8 cellular contexts compared by ENCODE assay signal in genomic region chr7:75737856-75738603, GRCh38. TPM values are rescaled to one million over a fixed set of nuclear protein-coding genes. Genes with fewer than 3 reads are reported as not detected.
DNase-seq lines count a peak whose midpoint lies in the region; ATAC-seq and TF ChIP-seq lines count a peak whose summit lies in the region.

No MANE protein-coding gene starts in this region.

- H3K27ac ChIP-seq in AG04450 (ENCODE audit: low read depth, low read length) = no peak overlapping the region
- no peak overlapping the region for H3K27ac ChIP-seq in GM23338 (ENCODE audit: low read depth)
- H3K27ac ChIP-seq in subcutaneous abdominal adipose tissue (ENCODE audit: low read depth, low read length) = peak overlapping the region; percentile 41

- no peak for TF ChIP-seq CTCF in AG04450 (IDR thresholded peaks at IDR 0.05; ENCODE audit: low read depth, low read length)
- TF ChIP-seq CTCF in GM23338 (conservative IDR thresholded peaks at IDR 0.05; ENCODE audit: low read depth in 2 of 2) = no peak
- no peak for TF ChIP-seq CTCF in GM10248 (IDR thresholded peaks at IDR 0.05; ENCODE audit: control extremely low read depth, extremely low read depth, low read depth, missing control alignments)

- H3K36me3 ChIP-seq in GM23338 (ENCODE audit: insufficient read depth) (no peaks in the 10 kb centered on the region), subcutaneous abdominal adipose tissue (ENCODE audit: control insufficient read depth in 5 of 5, insufficient read depth in 5 of 5, low read length in 5 of 5) (peaks cover 0 to 6% (median 1%) of the 10 kb centered on the region in 5 donors)

- peaks cover 29% of the 10 kb centered on the region for H3K27me3 Mint-ChIP-seq in GM23338 (ENCODE audit: insufficient read depth, low read depth, poor library complexity)
- H3K27me3 Mint-ChIP-seq in activated naive CD8-positive, alpha-beta T cell treated with anti-CD3 and anti-CD28 coated beads for 36 hours = peaks cover 19% of the 10 kb centered on the region

- peaks cover 20% of the 10 kb centered on the region for H3K4me1 Mint-ChIP-seq in GM23338
- peaks cover 13% of the 10 kb centered on the region for H3K4me1 Mint-ChIP-seq in activated naive CD8-positive, alpha-beta T cell treated with anti-CD3 and anti-CD28 coated beads for 36 hours

- ATAC-seq in GM23338 = peak; percentile 12
- ATAC-seq in GM21526 (IDR thresholded peaks at IDR 0.05; ENCODE audit: low FRiP score, unreplicated experiment) = no peak

- no peaks in the 10 kb centered on the region for H3K79me2 ChIP-seq in GM23338 (replicated peaks; ENCODE audit: insufficient read depth)

- 0 out of 2 replicates have a peak, but pooled peaks cover 5% of the 10 kb centered on the region for H3F3A ChIP-seq in GM23338 (replicated peaks; ENCODE audit: low read depth)

- H2AFZ ChIP-seq in GM23338 = peak overlapping the region; percentile 96

- peak overlapping the region; percentile 99 for H3K4me2 ChIP-seq in GM23338

- DNase-seq in AG04450 (ENCODE audit: low read depth, low spot score) (no peak), GM23338 (ENCODE audit: low spot score) (peak; percentile 59), islet precursor cell (peak; percentile 70), NCI-H128 (lab: John Stamatoyannopoulos, UW; ENCODE audit: unreplicated experiment) (no peak), GM10248 (ENCODE audit: extremely low spot score) (no peak)
- no peak for DNase-seq in activated naive CD8-positive, alpha-beta T cell treated with anti-CD3 and anti-CD28 coated beads for 36 hours

- POLR2A ChIA-PET in AG04450 (lab: Yijun Ruan, JAX) = interaction anchor here (0.5 kb wide), 1 partner anchor 17 kb away, joined by 4 read pairs; no protein-coding TSS in a partner anchor
- POLR2A ChIA-PET in GM10248 (lab: Yijun Ruan, JAX) = no interaction called here

- peak overlapping the region; percentile 86 for H3K4me3 ChIP-seq in AG04450 (ENCODE audit: low read depth, low read length)
- peak overlapping the region; percentile 98 for H3K4me3 ChIP-seq in GM23338
- peak overlapping the region; percentile 67 to 99 (median 95) for H3K4me3 ChIP-seq in subcutaneous abdominal adipose tissue (ENCODE audit: low read depth in 1 of 5, low read length in 5 of 5)

- no peaks in the 10 kb centered on the region; the same call in 2 of the 3 replicates for H3K9me3 Mint-ChIP-seq in GM23338
- H3K9me3 Mint-ChIP-seq in activated naive CD8-positive, alpha-beta T cell treated with anti-CD3 and anti-CD28 coated beads for 36 hours = no peaks in the 10 kb centered on the region

- H4K20me1 ChIP-seq in GM23338 (replicated peaks; ENCODE audit: insufficient read depth) = no peaks in the 10 kb centered on the region

- H3K9me3 ChIP-seq in AG04450 (ENCODE audit: control insufficient read depth, insufficient read depth, low read length) = no peaks in the 10 kb centered on the region; the same call in 1 of the 2 replicates
- H3K9me3 ChIP-seq in subcutaneous abdominal adipose tissue (ENCODE audit: control insufficient read depth in 5 of 5, low read length in 5 of 5) = no peaks in the 10 kb centered on the region

- H3K4me1 ChIP-seq in GM23338 (ENCODE audit: insufficient read depth) = peaks cover 23% of the 10 kb centered on the region
- H3K4me1 ChIP-seq in subcutaneous abdominal adipose tissue (ENCODE audit: control insufficient read depth in 5 of 5, insufficient read depth in 5 of 5, low read length in 5 of 5) = peaks cover 0 to 34% (median 32%) of the 10 kb centered on the region in 5 donors

- H3K9me2 ChIP-seq in GM23338 (ENCODE audit: insufficient read depth) = no peaks in the 10 kb centered on the region

- CTCF ChIA-PET in AG04450 (lab: Charles Lee) = no interaction called here
- CTCF ChIA-PET in GM10248 (lab: Yijun Ruan, JAX) = interaction anchor here (2.9 kb wide), 1 partner anchor 24 kb away, joined by 13 read pairs; no protein-coding TSS in a partner anchor

- peak overlapping the region; percentile 26 to 90 (median 82) for H3K9ac ChIP-seq in subcutaneous abdominal adipose tissue (ENCODE audit: low read length in 5 of 5)

- H3K27ac Mint-ChIP-seq in GM23338 = no peak overlapping the region
- H3K27ac Mint-ChIP-seq in activated naive CD8-positive, alpha-beta T cell treated with anti-CD3 and anti-CD28 coated beads for 36 hours = no peak overlapping the region

- H3K4me3 Mint-ChIP-seq in GM23338 = peak overlapping the region; percentile 93
- H3K4me3 Mint-ChIP-seq in activated naive CD8-positive, alpha-beta T cell treated with anti-CD3 and anti-CD28 coated beads for 36 hours = peak overlapping the region; percentile 86

- H3K36me3 Mint-ChIP-seq in GM23338 (ENCODE audit: low read depth) = no peaks in the 10 kb centered on the region
- no peaks in the 10 kb centered on the region for H3K36me3 Mint-ChIP-seq in activated naive CD8-positive, alpha-beta T cell treated with anti-CD3 and anti-CD28 coated beads for 36 hours

- H3K27me3 ChIP-seq in AG04450 (ENCODE audit: control insufficient read depth, insufficient read depth, low read length) (no peaks in the 10 kb centered on the region), GM23338 (ENCODE audit: insufficient read depth) (0 out of 2 replicates have a peak, but pooled peaks cover 7% of the 10 kb centered on the region), subcutaneous abdominal adipose tissue (ENCODE audit: control insufficient read depth in 5 of 5, insufficient read depth in 4 of 5, low read length in 5 of 5) (no peaks in the 10 kb centered on the region)

TF ChIP-seq in GM23338, 12 proteins besides CTCF, POLR2A, EP300 and RAD21 (continues in another document):
- TF ChIP-seq ZNF331 (CRISPR knock-in tag; IDR thresholded peaks at IDR 0.05; ENCODE audit: low read depth) (no peak), REST (IDR thresholded peaks at IDR 0.05; ENCODE audit: unreplicated experiment) (no peak), ETS1 (IDR thresholded peaks at IDR 0.05) (no peak), STAT1 (IDR thresholded peaks at IDR 0.05; ENCODE audit: unreplicated experiment) (no peak), EZH2 (IDR thresholded peaks at IDR 0.05; ENCODE audit: low read depth, unreplicated experiment) (no peak), JUNB (IDR thresholded peaks at IDR 0.05; ENCODE audit: unreplicated experiment) (no peak), ZNF114 (CRISPR knock-in tag; IDR thresholded peaks at IDR 0.05) (no peak), POLR2AphosphoS5 (IDR thresholded peaks at IDR 0.05; ENCODE audit: low read depth) (no peak), NANOG (IDR thresholded peaks at IDR 0.05; ENCODE audit: borderline replicate concordance) (no peak)

RNA-seq across cellular contexts. Expression of gene HIP1, which starts 0.7 kb away (rescaled TPM):
- polyA plus RNA-seq in AG04450 (2011; rRNA removed) (13.7 and 15.0 TPM in 2 replicates), GM23338 (2016; fragmentation: Nextera tagmentation; extraction: Ambion mirVana) (23.2 and 24.9 TPM in 2 replicates)
- 23.5 and 27.9 TPM in 2 replicates for polyA minus RNA-seq in AG04450 (2011; rRNA and poly(A)+ RNA removed)
- 59.8 and 80.8 TPM in 2 replicates for total RNA-seq in GM23338 (2014; rRNA removed; shearing (Covaris generic))
- 1 to 10 TPM; 1.4 to 1.9 TPM for total RNA-seq in activated naive CD8-positive, alpha-beta T cell treated with anti-CD3 and anti-CD28 coated beads for 36 hours

RNA-seq across cellular contexts. Expression of gene CCL26, which starts 34.0 kb away (rescaled TPM):
- polyA plus RNA-seq in AG04450 (2011; rRNA removed) = not detected in 2 replicates
- not detected in 2 replicates for polyA minus RNA-seq in AG04450 (2011; rRNA and poly(A)+ RNA removed)
- total RNA-seq in GM23338 (2014; rRNA removed; shearing (Covaris generic)) = 3.0 and 6.2 TPM in 2 replicates
- 17.5 and 18.4 TPM in 2 replicates for polyA plus RNA-seq in GM23338 (2016; fragmentation: Nextera tagmentation; extraction: Ambion mirVana)
- total RNA-seq in activated naive CD8-positive, alpha-beta T cell treated with anti-CD3 and anti-CD28 coated beads for 36 hours = not detected

Comparison
In these comparisons a context has a peak if more than half of its experiments do, and no peak if none do; other contexts are left out.
1. DNase-seq: peak in GM23338 (single experiment) and islet precursor cell (single experiment); none in AG04450 (single experiment), activated naive CD8-positive, alpha-beta T cell treated with anti-CD3 and anti-CD28 coated beads for 36 hours (single experiment), NCI-H128 (single experiment) and GM10248 (single experiment).
2. RNA of gene HIP1, which starts 0.7 kb away (total RNA-seq): 59.8 to 80.8 TPM in GM23338; 1.4 to 1.9 TPM in activated naive CD8-positive, alpha-beta T cell treated with anti-CD3 and anti-CD28 coated beads for 36 hours; every median in the first group is over 10 times any median in the second.
3. Peak in every context shown above with its lines, with median percentiles within 50 percentile points of each other: H3K4me3 ChIP-seq.